Comparison of ENCODE assay signal across 8 cellular contexts in genomic region chr1:161200992-161201827, GRCh38. TPM values are rescaled to one million over a fixed set of nuclear protein-coding genes. Genes with fewer than 3 reads are reported as not detected.
DNase-seq lines count a peak whose midpoint lies in the region; ATAC-seq and TF ChIP-seq lines count a peak whose summit lies in the region.

No MANE protein-coding gene starts in this region.

- H3K27ac Mint-ChIP-seq in CD14-positive monocyte = peak overlapping the region; percentile 93 to 98 (median 97)

- H3K4me3 Mint-ChIP-seq in CD14-positive monocyte = peak overlapping the region; percentile 84 to 93

- H3K4me1 ChIP-seq in breast epithelium (peaks cover 24% of the 10 kb centered on the region in 2 donors), liver (ENCODE audit: control insufficient read depth in 4 of 4, insufficient read depth in 4 of 4, low read length in 3 of 4) (peaks cover 8 to 24% (median 18%) of the 10 kb centered on the region in 4 donors), suprapubic skin (peaks cover 82% of the 10 kb centered on the region)

- 70% methylated on average over 13 of the region's 13 CpGs for WGBS in liver
- 21% methylated on average over 13 of the region's 13 CpGs for WGBS in suprapubic skin

- intact Hi-C loops in CD14-positive monocyte (cut with micrococcal nuclease) (loop anchor here in 1 of 2 donors (5.0 kb wide), 1 partner anchor 186 kb away; no protein-coding TSS in a partner anchor), breast epithelium (cut with DNase I; ENCODE audit: low total_unique reads) (no loop called here)

- peaks cover 48% of the 10 kb centered on the region for H3K4me1 Mint-ChIP-seq in CD14-positive monocyte

- peaks cover 18 to 28% of the 10 kb centered on the region in 2 donors for H3K36me3 Mint-ChIP-seq in CD14-positive monocyte

- H3K36me3 ChIP-seq in breast epithelium (no peaks in the 10 kb centered on the region), liver (ENCODE audit: control insufficient read depth in 4 of 4, insufficient read depth in 3 of 4, low read depth in 1 of 4, low read length in 3 of 4) (peaks cover 0 to 19% (median 5%) of the 10 kb centered on the region in 4 donors), suprapubic skin (peaks cover 28% of the 10 kb centered on the region)

- no peaks in the 10 kb centered on the region for H3K9me3 Mint-ChIP-seq in CD14-positive monocyte

- H3K4me3 ChIP-seq in breast epithelium = peak overlapping the region; percentile 69 to 77 (median 76)
- peak overlapping the region in 1 of 3 donors; percentile 64 for H3K4me3 ChIP-seq in liver (ENCODE audit: low read depth in 1 of 3, low read length in 3 of 3)
- peak overlapping the region; percentile 64 for H3K4me3 ChIP-seq in suprapubic skin

- ATAC-seq in HG03469 (IDR thresholded peaks at IDR 0.05; ENCODE audit: unreplicated experiment) = no peak

- DNase-seq in CD14-positive monocyte (ENCODE audit: low spot score) (no peak), Kasumi-1 (lab: John Stamatoyannopoulos, UW) (peak; percentile 42 to 60), breast epithelium (ENCODE audit: low spot score in 2 of 2) (no peak), suprapubic skin (ENCODE audit: low spot score in 2 of 2) (peak; percentile 86 to 87), cerebellar cortex (ENCODE audit: low spot score) (no peak), activated gamma-delta T cell treated with Interleukin-2 at 50 U/mL for 16 hours (no peak)

- peak overlapping the region; percentile 71 to 95 for H3K9ac ChIP-seq in liver (ENCODE audit: low read depth in 1 of 2, low read length in 2 of 2)

- H3K27ac ChIP-seq in breast epithelium = peak overlapping the region; percentile 97 to 98
- H3K27ac ChIP-seq in liver (ENCODE audit: low read depth in 1 of 2, low read length in 2 of 2) = peak overlapping the region; percentile 83 to 95
- peak overlapping the region; percentile 98 for H3K27ac ChIP-seq in suprapubic skin

- H3K9me3 ChIP-seq in breast epithelium (no peaks in the 10 kb centered on the region), liver (ENCODE audit: control insufficient read depth in 4 of 4, low read length in 3 of 4) (no peaks in the 10 kb centered on the region), suprapubic skin (no peaks in the 10 kb centered on the region)

- TF ChIP-seq POLR2A in breast epithelium (IDR thresholded peaks at IDR 0.05) (no peak), suprapubic skin (IDR thresholded peaks at IDR 0.05) (no peak)

- no peaks in the 10 kb centered on the region for H3K27me3 ChIP-seq in breast epithelium
- no peaks in the 10 kb centered on the region for H3K27me3 ChIP-seq in liver (ENCODE audit: control insufficient read depth in 4 of 4, insufficient read depth in 4 of 4, low read length in 3 of 4)
- H3K27me3 ChIP-seq in suprapubic skin = no peaks in the 10 kb centered on the region

- no peak for TF ChIP-seq EP300 in suprapubic skin (IDR thresholded peaks at IDR 0.05)

- peaks cover 0 to 2% (median 1%) of the 10 kb centered on the region in 3 donors for H3K27me3 Mint-ChIP-seq in CD14-positive monocyte (ENCODE audit: low read depth in 3 of 3)

- no peak for TF ChIP-seq RAD21 in liver (IDR thresholded peaks at IDR 0.05)

- TF ChIP-seq CTCF in CD14-positive monocyte (IDR thresholded peaks at IDR 0.05) (no peak), breast epithelium (IDR thresholded peaks at IDR 0.05) (no peak), liver (IDR thresholded peaks at IDR 0.05; ENCODE audit: low read depth, low read length, missing input control) (no peak), suprapubic skin (IDR thresholded peaks at IDR 0.05) (no peak)

TF ChIP-seq in liver, 16 proteins besides CTCF, POLR2A, EP300 and RAD21:
- TF ChIP-seq NR2F2 (IDR thresholded peaks at IDR 0.05) (peak; percentile 81), EGR1 (IDR thresholded peaks at IDR 0.05; ENCODE audit: low read depth in 2 of 2) (peak in 1 of 2 donors; percentile 22), YY1 (IDR thresholded peaks at IDR 0.05) (no peak), RXRA (IDR thresholded peaks at IDR 0.05) (peak in 1 of 2 donors; percentile 7)

RNA-seq across cellular contexts. Expression of gene NDUFS2, which starts 1.0 kb away (rescaled TPM):
- polyA plus RNA-seq in CD14-positive monocyte = 100 to 1,000 TPM; 101 to 119 TPM
- 100 to 1,000 TPM; 102 to 129 (median 116) TPM for total RNA-seq in breast epithelium
- total RNA-seq in liver = 100 to 1,000 TPM; 105 to 167 TPM
- 100 to 1,000 TPM in 1 of 2 donors, 10 to 100 TPM in 1; 93.3 to 135 TPM for polyA plus RNA-seq in liver
- total RNA-seq in suprapubic skin = 100 to 1,000 TPM in 3 of 4 donors, 10 to 100 TPM in 1; 99.1 to 132 (median 112) TPM

RNA-seq across cellular contexts. Expression of gene ADAMTS4, which starts 2.4 kb away (rescaled TPM):
- polyA plus RNA-seq in CD14-positive monocyte (under 1 TPM in 1 of 2 donors, not detected in 1; 0.01 TPM), liver (under 1 TPM; 0.21 to 0.48 TPM)
- total RNA-seq in breast epithelium (10 to 100 TPM in 2 of 3 donors, 1 to 10 TPM in 1; 4.8 to 85.5 (median 24.6) TPM), liver (1 to 10 TPM in 1 of 2 donors, under 1 TPM in 1; 0.28 to 2.2 TPM), suprapubic skin (1 to 10 TPM in 3 of 4 donors, under 1 TPM in 1; 0.93 to 9.9 (median 6.3) TPM)

RNA-seq across cellular contexts. Expression of gene FCER1G, which starts 13.9 kb away (rescaled TPM):
- 1,000 to 10,000 TPM; 2,686 to 4,191 TPM for polyA plus RNA-seq in CD14-positive monocyte
- 100 to 1,000 TPM in 1 of 3 donors, 10 to 100 TPM in 2; 40.3 to 153 (median 70.1) TPM for total RNA-seq in breast epithelium
- 10 to 100 TPM; 25.4 to 32.6 TPM for total RNA-seq in liver
- 10 to 100 TPM; 46.1 to 77.1 TPM for polyA plus RNA-seq in liver
- total RNA-seq in suprapubic skin = 10 to 100 TPM in 1 of 4 donors, 1 to 10 TPM in 2, not detected in 1; 2.3 to 12.6 (median 4.6) TPM

RNA-seq across cellular contexts. Expression of gene APOA2, which starts 22.2 kb away (rescaled TPM):
- not detected for polyA plus RNA-seq in CD14-positive monocyte
- not detected for total RNA-seq in breast epithelium
- 1,000 to 10,000 TPM; 5,041 to 8,644 TPM for total RNA-seq in liver
- over 10,000 TPM; 12,638 to 30,612 TPM for polyA plus RNA-seq in liver
- total RNA-seq in suprapubic skin = 10 to 100 TPM in 1 of 4 donors, not detected in 3; 29.6 TPM

RNA-seq across cellular contexts. Expression of gene B4GALT3, which starts 23.9 kb away (rescaled TPM):
- polyA plus RNA-seq in CD14-positive monocyte = 10 to 100 TPM; 16.8 to 21.0 TPM
- 10 to 100 TPM; 23.4 to 41.3 (median 29.4) TPM for total RNA-seq in breast epithelium
- 10 to 100 TPM; 13.1 to 23.8 TPM for total RNA-seq in liver
- polyA plus RNA-seq in liver = 10 to 100 TPM; 14.0 to 15.4 TPM
- 10 to 100 TPM; 26.9 to 36.6 (median 30.0) TPM for total RNA-seq in suprapubic skin

Comparison
In these comparisons a context has a peak if more than half of its experiments do, and no peak if none do; other contexts are left out.
1. DNase-seq: peak in Kasumi-1 (2 of 2) and suprapubic skin (2 of 2); none in CD14-positive monocyte (single experiment), breast epithelium (0 of 2), cerebellar cortex (single experiment) and activated gamma-delta T cell treated with Interleukin-2 at 50 U/mL for 16 hours (single experiment).
2. Peak in every context shown above with its lines, with median percentiles within 50 percentile points of each other: H3K27ac ChIP-seq.